Comparison of ENCODE assay signal across 25 cellular contexts in genomic region chr4:17773125-17773698, GRCh38. TPM values are rescaled to one million over a fixed set of nuclear protein-coding genes. Genes with fewer than 3 reads are reported as not detected.
"Had no signal": no experiment of that assay in that cellular context is flagged by ENCODE, and none has a peak within 500 bp of the region (broad histone marks: within the 10 kb centered on the region; RNA-seq: fewer than 3 reads in every experiment).

No MANE protein-coding gene starts in this region.

- H3K9me3 ChIP-seq: body of pancreas, colonic mucosa, left lung, neutrophil, tibial artery had no signal

- H3K4me1 ChIP-seq: body of pancreas, colonic mucosa, left lung, parathyroid adenoma, tibial artery had no signal

- H3K4me3 ChIP-seq: body of pancreas, colonic mucosa, left lung, tibial artery had no signal

- H3K27me3 ChIP-seq: body of pancreas, colonic mucosa, left lung, tibial artery had no signal

- DNase-seq: activated CD4-positive, alpha-beta T cell treated with anti-CD3 and anti-CD28 coated beads for 36 hours; activated CD4-positive, alpha-beta T cell treated with anti-CD3 and anti-CD28 coated beads, Interleukin-2, amount 50 U/mL, for 48 hours; activated CD8-positive, alpha-beta memory T cell treated with anti-CD3 and anti-CD28 coated beads, Interleukin-2, amount 10 ng/mL, durations not matched to agents 7 days and 5 days; activated naive CD4-positive, alpha-beta T cell treated with Interleukin-2 at 50 U/mL for 16 hours; activated naive CD8-positive, alpha-beta T cell treated with anti-CD3 and anti-CD28 coated beads, Interleukin-2, amount 10 ng/mL, durations not matched to agents 7 days and 5 days; amygdala; body of pancreas; caudate nucleus; colonic mucosa; foreskin melanocyte; glutamatergic neuron; hypothalamus; stimulated activated CD4-positive, alpha-beta T cell treated with anti-CD3 and anti-CD28 coated beads, Interleukin-12 subunit alpha, Interleukin-12 subunit beta, amount 100 ng/mL, for 4 hours; stimulated activated CD4-positive, alpha-beta T cell treated with anti-CD3 and anti-CD28 coated beads, Interleukin-1b, Interleukin-23, amount 100 ng/mL, for 48 hours; stimulated activated naive CD4-positive, alpha-beta T cell treated with Interleukin-2 at 50 U/mL for 16 hours; tibial artery had no signal

- H2AFZ ChIP-seq: parathyroid adenoma had no signal

- ATAC-seq: activated CD4-positive, alpha-beta T cell treated with anti-CD3 and anti-CD28 coated beads for 36 hours; activated CD8-positive, alpha-beta memory T cell treated with anti-CD3 and anti-CD28 coated beads, Interleukin-2, amount 10 ng/mL, durations not matched to agents 7 days and 5 days; activated T-helper 17 cell treated with anti-CD3 and anti-CD28 coated beads, Interleukin-2, amount 50 U/mL, for 72 hours; body of pancreas; left lung; natural killer cell treated with Interleukin-12 subunit alpha and Interleukin-12 subunit beta and Interleukin-15 and Interleukin-18, amount 100 ng/mL, for 72 hours; WTC11 had no signal

- H3K79me2 ChIP-seq: parathyroid adenoma had no signal

- H3K9ac ChIP-seq: parathyroid adenoma had no signal

- H3K27ac ChIP-seq: body of pancreas, colonic mucosa, left lung, neutrophil, parathyroid adenoma, tibial artery had no signal

- H3K36me3 ChIP-seq: colonic mucosa, left lung, neutrophil, tibial artery had no signal

- FAIRE-seq: keratinocyte had no signal

RNA-seq across cellular contexts. Expression of gene FAM184B, which starts 8.2 kb away (rescaled TPM):
- total RNA-seq: activated naive CD8-positive, alpha-beta T cell treated with anti-CD3 and anti-CD28 coated beads, Interleukin-2, amount 10 ng/mL, durations not matched to agents 7 days and 5 days; activated T-helper 17 cell treated with anti-CD3 and anti-CD28 coated beads, Interleukin-2, amount 50 U/mL, for 72 hours; body of pancreas; lung microvascular endothelial cell; natural killer cell treated with Interleukin-12 subunit alpha and Interleukin-12 subunit beta and Interleukin-15 and Interleukin-18, amount 100 ng/mL, for 72 hours; subcutaneous adipose tissue had no signal
